1 cellular context compared by ENCODE assay signal in the genomic region with DNA sequence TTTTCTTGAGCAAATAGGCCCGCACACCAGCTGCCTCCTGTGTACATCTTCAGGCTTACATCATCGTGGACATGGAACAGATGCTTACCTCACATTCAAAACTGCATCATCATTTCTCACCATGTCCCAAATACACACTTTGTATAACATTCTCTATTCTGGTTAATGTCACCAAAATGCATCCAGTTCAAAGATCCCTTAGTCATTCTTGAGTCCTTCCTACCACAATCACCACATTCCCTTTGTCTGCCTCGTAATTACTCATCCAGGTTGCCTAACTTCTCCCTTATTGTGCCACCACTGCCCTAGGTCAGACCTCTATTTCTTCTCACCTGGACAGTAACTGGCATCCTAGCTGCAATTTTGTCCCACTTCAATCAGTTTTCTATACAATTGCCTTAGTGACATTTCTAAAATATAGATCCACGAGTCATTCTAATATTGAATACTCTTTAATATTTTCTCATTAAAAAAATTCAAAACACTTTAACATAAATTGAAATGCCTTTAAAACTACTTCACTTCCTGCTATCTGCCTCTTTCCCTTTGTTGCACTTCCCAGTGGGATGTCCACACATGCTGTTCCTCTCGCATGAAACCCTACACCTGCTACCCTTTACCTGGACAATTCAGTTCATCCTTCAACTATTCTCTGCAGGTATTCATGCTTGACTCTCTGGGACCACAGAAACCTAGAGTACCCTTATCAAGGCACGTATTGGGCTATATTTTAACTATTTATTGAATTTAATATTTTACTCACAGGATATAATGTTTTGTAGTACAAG.
TF ChIP-seq lines count a peak whose summit lies in the region.

No MANE protein-coding gene starts in this region.

TF ChIP-seq in A549, 52 proteins besides CTCF, POLR2A, EP300 and RAD21:
- no peak for TF ChIP-seq FOXS1 (CRISPR knock-in tag; IDR thresholded peaks at IDR 0.05)
- TF ChIP-seq JUNB (IDR thresholded peaks at IDR 0.05) = 0 out of 2 replicates have a peak, but pooled peaks have one; percentile 39
- TF ChIP-seq NFE2L2 (conservative IDR thresholded peaks at IDR 0.05; ENCODE audit: low read length) = peak; percentile 52
- peak; percentile 61 for TF ChIP-seq MAFK (IDR thresholded peaks at IDR 0.05; ENCODE audit: partially characterized antibody)
- TF ChIP-seq CHD4 (IDR thresholded peaks at IDR 0.05; ENCODE audit: borderline replicate concordance) = no peak
- peak; percentile 52 for TF ChIP-seq FOSL2 (IDR thresholded peaks at IDR 0.05)
- peak; percentile 62 for TF ChIP-seq FOSL2 (CRISPR knock-in tag; IDR thresholded peaks at IDR 0.05)
- TF ChIP-seq ZNF302 (CRISPR knock-in tag; IDR thresholded peaks at IDR 0.05) = no peak
- no peak for TF ChIP-seq KDM1A (IDR thresholded peaks at IDR 0.05; ENCODE audit: low read depth)
- peak in 1 of 2 experiments; percentile 37; a peak in 1 of 4 replicates for TF ChIP-seq CEBPB (IDR thresholded peaks at IDR 0.05)
